In the genomic region with DNA sequence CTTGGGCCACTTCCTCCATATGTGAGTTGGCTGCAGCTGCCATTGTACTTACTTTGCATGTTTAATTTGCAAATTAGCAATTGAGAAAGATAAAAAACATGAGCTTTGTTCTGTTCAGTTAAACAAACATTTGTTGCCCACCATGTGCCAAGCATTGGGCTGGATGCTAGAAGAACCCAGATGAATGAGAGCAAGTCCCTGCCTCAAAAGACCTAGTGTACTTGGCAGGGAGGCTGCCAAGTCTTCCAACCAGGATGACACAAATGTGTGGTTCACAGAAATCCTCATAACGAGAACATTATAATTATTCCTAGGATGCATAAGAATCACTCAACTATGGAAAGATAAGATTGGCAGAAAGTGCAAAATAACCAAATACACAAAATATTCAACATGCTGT, we compare ENCODE assay signal across 1 cellular context.
TF ChIP-seq lines count a peak whose summit lies in the region.

No MANE protein-coding gene starts in this region.

TF ChIP-seq in GM23338, 12 proteins besides CTCF, POLR2A, EP300 and RAD21 (continued from another document):
- TF ChIP-seq, protein P1, sequence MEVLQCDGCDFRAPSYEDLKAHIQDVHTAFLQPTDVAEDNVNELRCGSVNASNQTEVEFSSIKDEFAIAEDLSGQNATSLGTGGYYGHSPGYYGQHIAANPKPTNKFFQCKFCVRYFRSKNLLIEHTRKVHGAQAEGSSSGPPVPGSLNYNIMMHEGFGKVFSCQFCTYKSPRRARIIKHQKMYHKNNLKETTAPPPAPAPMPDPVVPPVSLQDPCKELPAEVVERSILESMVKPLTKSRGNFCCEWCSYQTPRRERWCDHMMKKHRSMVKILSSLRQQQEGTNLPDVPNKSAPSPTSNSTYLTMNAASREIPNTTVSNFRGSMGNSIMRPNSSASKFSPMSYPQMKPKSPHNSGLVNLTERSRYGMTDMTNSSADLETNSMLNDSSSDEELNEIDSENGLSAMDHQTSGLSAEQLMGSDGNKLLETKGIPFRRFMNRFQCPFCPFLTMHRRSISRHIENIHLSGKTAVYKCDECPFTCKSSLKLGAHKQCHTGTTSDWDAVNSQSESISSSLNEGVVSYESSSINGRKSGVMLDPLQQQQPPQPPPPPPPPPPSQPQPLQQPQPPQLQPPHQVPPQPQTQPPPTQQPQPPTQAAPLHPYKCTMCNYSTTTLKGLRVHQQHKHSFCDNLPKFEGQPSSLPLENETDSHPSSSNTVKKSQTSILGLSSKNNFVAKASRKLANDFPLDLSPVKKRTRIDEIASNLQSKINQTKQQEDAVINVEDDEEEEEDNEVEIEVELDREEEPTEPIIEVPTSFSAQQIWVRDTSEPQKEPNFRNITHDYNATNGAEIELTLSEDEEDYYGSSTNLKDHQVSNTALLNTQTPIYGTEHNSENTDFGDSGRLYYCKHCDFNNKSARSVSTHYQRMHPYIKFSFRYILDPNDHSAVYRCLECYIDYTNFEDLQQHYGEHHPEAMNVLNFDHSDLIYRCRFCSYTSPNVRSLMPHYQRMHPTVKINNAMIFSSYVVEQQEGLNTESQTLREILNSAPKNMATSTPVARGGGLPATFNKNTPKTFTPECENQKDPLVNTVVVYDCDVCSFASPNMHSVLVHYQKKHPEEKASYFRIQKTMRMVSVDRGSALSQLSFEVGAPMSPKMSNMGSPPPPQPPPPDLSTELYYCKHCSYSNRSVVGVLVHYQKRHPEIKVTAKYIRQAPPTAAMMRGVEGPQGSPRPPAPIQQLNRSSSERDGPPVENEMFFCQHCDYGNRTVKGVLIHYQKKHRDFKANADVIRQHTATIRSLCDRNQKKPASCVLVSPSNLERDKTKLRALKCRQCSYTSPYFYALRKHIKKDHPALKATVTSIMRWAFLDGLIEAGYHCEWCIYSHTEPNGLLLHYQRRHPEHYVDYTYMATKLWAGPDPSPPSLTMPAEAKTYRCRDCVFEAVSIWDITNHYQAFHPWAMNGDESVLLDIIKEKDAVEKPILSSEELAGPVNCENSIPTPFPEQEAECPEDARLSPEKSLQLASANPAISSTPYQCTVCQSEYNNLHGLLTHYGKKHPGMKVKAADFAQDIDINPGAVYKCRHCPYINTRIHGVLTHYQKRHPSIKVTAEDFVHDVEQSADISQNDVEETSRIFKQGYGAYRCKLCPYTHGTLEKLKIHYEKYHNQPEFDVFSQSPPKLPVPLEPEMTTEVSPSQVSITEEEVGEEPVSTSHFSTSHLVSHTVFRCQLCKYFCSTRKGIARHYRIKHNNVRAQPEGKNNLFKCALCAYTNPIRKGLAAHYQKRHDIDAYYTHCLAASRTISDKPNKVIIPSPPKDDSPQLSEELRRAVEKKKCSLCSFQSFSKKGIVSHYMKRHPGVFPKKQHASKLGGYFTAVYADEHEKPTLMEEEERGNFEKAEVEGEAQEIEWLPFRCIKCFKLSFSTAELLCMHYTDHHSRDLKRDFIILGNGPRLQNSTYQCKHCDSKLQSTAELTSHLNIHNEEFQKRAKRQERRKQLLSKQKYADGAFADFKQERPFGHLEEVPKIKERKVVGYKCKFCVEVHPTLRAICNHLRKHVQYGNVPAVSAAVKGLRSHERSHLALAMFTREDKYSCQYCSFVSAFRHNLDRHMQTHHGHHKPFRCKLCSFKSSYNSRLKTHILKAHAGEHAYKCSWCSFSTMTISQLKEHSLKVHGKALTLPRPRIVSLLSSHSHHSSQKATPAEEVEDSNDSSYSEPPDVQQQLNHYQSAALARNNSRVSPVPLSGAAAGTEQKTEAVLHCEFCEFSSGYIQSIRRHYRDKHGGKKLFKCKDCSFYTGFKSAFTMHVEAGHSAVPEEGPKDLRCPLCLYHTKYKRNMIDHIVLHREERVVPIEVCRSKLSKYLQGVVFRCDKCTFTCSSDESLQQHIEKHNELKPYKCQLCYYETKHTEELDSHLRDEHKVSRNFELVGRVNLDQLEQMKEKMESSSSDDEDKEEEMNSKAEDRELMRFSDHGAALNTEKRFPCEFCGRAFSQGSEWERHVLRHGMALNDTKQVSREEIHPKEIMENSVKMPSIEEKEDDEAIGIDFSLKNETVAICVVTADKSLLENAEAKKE (CRISPR knock-in tag; IDR thresholded peaks at IDR 0.05) = no peak
- TF ChIP-seq POLR2AphosphoS5 (IDR thresholded peaks at IDR 0.05; ENCODE audit: low read depth) = no peak
- TF ChIP-seq NANOG (IDR thresholded peaks at IDR 0.05; ENCODE audit: borderline replicate concordance) = no peak
- TF ChIP-seq ZNF331 (CRISPR knock-in tag; IDR thresholded peaks at IDR 0.05; ENCODE audit: low read depth) = no peak
- no peak for TF ChIP-seq CREB1 (CRISPR knock-in tag; IDR thresholded peaks at IDR 0.05; ENCODE audit: low read depth)
- no peak for TF ChIP-seq ZNF114 (CRISPR knock-in tag; IDR thresholded peaks at IDR 0.05)
- no peak for TF ChIP-seq JUNB (IDR thresholded peaks at IDR 0.05; ENCODE audit: unreplicated experiment)
